ENCODE assay signal across 2 cellular contexts in genomic region chr4:39446483-39446841, GRCh38.
A peak's percentile ranks its signal among the peaks of the same experiment; 100 is the strongest.
TF ChIP-seq lines count a peak whose summit lies in the region.

No MANE protein-coding gene starts in this region.

TF ChIP-seq in HepG2, 621 proteins besides CTCF, POLR2A, EP300 and RAD21:
- TF ChIP-seq ZNF503 (CRISPR knock-in tag; IDR thresholded peaks at IDR 0.05) (no peak), NFRKB (IDR thresholded peaks at IDR 0.05) (no peak), ZBTB49 (CRISPR knock-in tag; IDR thresholded peaks at IDR 0.05; ENCODE audit: borderline replicate concordance) (no peak), CCDC6 (CRISPR knock-in tag; IDR thresholded peaks at IDR 0.05) (no peak), ZFX (CRISPR knock-in tag; IDR thresholded peaks at IDR 0.05; ENCODE audit: low read depth) (0 out of 2 replicates have a peak, but pooled peaks have one; percentile 12)

TF ChIP-seq in endothelial cell of umbilical vein, 7 proteins besides CTCF, POLR2A, EP300 and RAD21:
- TF ChIP-seq MAX (IDR thresholded peaks at IDR 0.05; ENCODE audit: insufficient read depth, insufficient read length) (no peak), MYC (IDR thresholded peaks at IDR 0.05; ENCODE audit: low read depth, low read length) (no peak), FOS (IDR thresholded peaks at IDR 0.05; ENCODE audit: borderline replicate concordance, insufficient read depth, low read length) (no peak), JUN (IDR thresholded peaks at IDR 0.05; ENCODE audit: borderline replicate concordance, insufficient read depth, insufficient read length, low read depth) (no peak), EZH2 (IDR thresholded peaks at IDR 0.05; ENCODE audit: borderline replicate concordance, low read depth, low read length, severe bottlenecking) (no peak), POLR2AphosphoS5 (IDR thresholded peaks at IDR 0.05; ENCODE audit: insufficient read depth, low read depth, low read length) (no peak)
